In the genomic region with DNA sequence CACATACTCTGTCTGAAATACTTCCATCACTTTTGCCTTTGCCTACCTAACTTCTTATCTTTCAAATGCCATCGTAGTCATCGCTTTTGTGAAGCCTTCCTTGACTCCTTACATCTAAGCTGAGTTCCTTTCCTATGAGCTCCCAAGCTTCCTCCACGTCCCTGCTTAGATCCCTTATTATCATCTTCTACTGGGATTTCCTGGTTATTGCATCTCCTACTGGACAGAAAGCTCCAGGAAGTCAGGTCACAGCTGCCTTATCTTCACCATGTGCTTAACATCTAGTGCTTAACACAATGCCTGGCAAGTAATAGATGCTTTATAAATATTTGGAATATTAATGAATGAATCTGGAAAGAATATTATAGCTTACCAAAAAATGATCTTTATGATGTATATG, we compare ENCODE assay signal across 2 cellular contexts.
TF ChIP-seq lines count a peak whose summit lies in the region.

No MANE protein-coding gene starts in this region.

TF ChIP-seq in GM23338, 12 proteins besides CTCF, POLR2A, EP300 and RAD21:
- TF ChIP-seq ZNF331 (CRISPR knock-in tag; IDR thresholded peaks at IDR 0.05; ENCODE audit: low read depth) (no peak), POLR2AphosphoS5 (IDR thresholded peaks at IDR 0.05; ENCODE audit: low read depth) (peak; percentile 39; the same call in 1 of the 2 replicates)

TF ChIP-seq in endothelial cell of umbilical vein, 7 proteins besides CTCF, POLR2A, EP300 and RAD21:
- no peak for TF ChIP-seq GATA2 (IDR thresholded peaks at IDR 0.05; ENCODE audit: insufficient read depth, insufficient read length, low read depth, low read length)
- TF ChIP-seq POLR2AphosphoS5 (IDR thresholded peaks at IDR 0.05; ENCODE audit: insufficient read depth, low read depth, low read length), result no peak
- no peak for TF ChIP-seq MAX (IDR thresholded peaks at IDR 0.05; ENCODE audit: insufficient read depth, insufficient read length)
- no peak for TF ChIP-seq JUN (IDR thresholded peaks at IDR 0.05; ENCODE audit: borderline replicate concordance, insufficient read depth, insufficient read length, low read depth)
- no peak for TF ChIP-seq MYC (IDR thresholded peaks at IDR 0.05; ENCODE audit: low read depth, low read length)
- TF ChIP-seq FOS (IDR thresholded peaks at IDR 0.05; ENCODE audit: borderline replicate concordance, insufficient read depth, low read length), result no peak
- TF ChIP-seq EZH2 (IDR thresholded peaks at IDR 0.05; ENCODE audit: borderline replicate concordance, low read depth, low read length, severe bottlenecking), result no peak
